Comparison of ENCODE assay signal across 14 cellular contexts in the genomic region with DNA sequence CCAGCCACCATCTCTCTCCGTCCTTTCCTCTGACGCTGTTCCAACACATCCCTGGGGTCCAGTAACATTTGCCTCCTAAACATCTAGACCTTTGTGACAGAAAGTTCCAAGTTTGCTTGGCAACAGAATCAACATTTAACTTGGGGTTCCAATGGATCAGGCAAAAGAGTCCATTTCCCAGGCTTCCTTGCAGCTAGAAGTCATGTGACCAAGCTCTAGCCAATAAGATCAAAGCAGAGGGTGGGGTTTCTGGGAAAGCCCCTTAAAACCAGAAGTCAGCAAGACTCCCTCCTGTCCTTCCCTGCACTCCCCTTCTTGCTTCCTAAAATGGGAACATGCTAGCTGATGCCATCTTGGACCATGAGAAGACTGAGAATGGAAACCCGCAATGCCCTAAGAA. TPM values are rescaled to one million over a fixed set of nuclear protein-coding genes. Genes with fewer than 3 reads are reported as not detected.
DNase-seq lines count a peak whose midpoint lies in the region; ATAC-seq and TF ChIP-seq lines count a peak whose summit lies in the region.
"Had no signal": no experiment of that assay in that cellular context is flagged by ENCODE, and none has a peak within 500 bp of the region (broad histone marks: within the 10 kb centered on the region; RNA-seq: fewer than 3 reads in every experiment).

No MANE protein-coding gene starts in this region.

- no peak for ATAC-seq in T-helper 17 cell
- ATAC-seq in stimulated activated naive B cell treated with anti-CD40 and anti-IgM and Interleukin-4, amounts not matched to agents 10 μg/mL and 1 μg/mL and 100 μg/mL, for 72 hours (replicated peaks) = no peak
- no peak for ATAC-seq in aorta (ENCODE audit: low FRiP score)

- H3K4me3 Mint-ChIP-seq in CD14-positive monocyte = no peak overlapping the region
- H3K4me3 Mint-ChIP-seq in T-helper 17 cell = no peak overlapping the region
- no peak overlapping the region for H3K4me3 Mint-ChIP-seq in endothelial cell (ENCODE audit: unreplicated experiment)
- H3K4me3 Mint-ChIP-seq in stimulated activated naive B cell treated with anti-CD40 and anti-IgM and Interleukin-4, amounts not matched to agents 10 μg/mL and 1 μg/mL and 100 μg/mL, for 72 hours = no peak overlapping the region

- H3K9me3 ChIP-seq in T-helper 17 cell (ENCODE audit: control insufficient read depth, low read length, poor library complexity, severe bottlenecking) (no peaks in the 10 kb centered on the region), aorta (ENCODE audit: control insufficient read depth, low read length) (no peaks in the 10 kb centered on the region), tibial artery (no peaks in the 10 kb centered on the region)
- H3K9me3 ChIP-seq: MG63, SJCRH30 had no signal

- H3K27me3 Mint-ChIP-seq in CD14-positive monocyte (ENCODE audit: low read depth in 3 of 3) = no peaks in the 10 kb centered on the region
- no peaks in the 10 kb centered on the region for H3K27me3 Mint-ChIP-seq in T-helper 17 cell
- peaks cover 3% of the 10 kb centered on the region for H3K27me3 Mint-ChIP-seq in endothelial cell (ENCODE audit: unreplicated experiment)
- no peaks in the 10 kb centered on the region for H3K27me3 Mint-ChIP-seq in stimulated activated naive B cell treated with anti-CD40 and anti-IgM and Interleukin-4, amounts not matched to agents 10 μg/mL and 1 μg/mL and 100 μg/mL, for 72 hours

- DNase-seq in CD14-positive monocyte (ENCODE audit: low spot score) = peak; percentile 1
- DNase-seq in T-helper 17 cell = no peak
- no peak for DNase-seq in endothelial cell (ENCODE audit: low spot score)
- DNase-seq in stimulated activated naive B cell treated with anti-CD40 and anti-IgM and Interleukin-4, amounts not matched to agents 10 μg/mL and 1 μg/mL and 100 μg/mL, for 72 hours = no peak
- DNase-seq in aorta = no peak
- DNase-seq in central memory CD4-positive, alpha-beta T cell = no peak
- DNase-seq in tibial artery = no peak
- DNase-seq: DMS79, MG63, NCI-H1694 treated with DMSO at 0.1 percent for 48 hours, NCI-H446 treated with DMSO at 0.1 percent for 48 hours, NCI-H526 treated with DMSO at 0.1 percent for 48 hours, OCI-M1, SJCRH30 had no signal

- intact Hi-C loops in CD14-positive monocyte (cut with micrococcal nuclease) (no loop called here), aorta (cut with DNase I) (no loop called here), tibial artery (cut with DNase I; ENCODE audit: low total_unique reads) (no loop called here)

- H3K36me3 ChIP-seq in aorta (ENCODE audit: control insufficient read depth in 1 of 2, insufficient read depth in 2 of 2, low read length in 1 of 2) (no peaks in the 10 kb centered on the region), tibial artery (peaks cover 0 to 13% (median 0%) of the 10 kb centered on the region in 3 donors)
- H3K36me3 ChIP-seq: MG63 had no signal

- TF ChIP-seq CTCF in CD14-positive monocyte (IDR thresholded peaks at IDR 0.05) (no peak), endothelial cell (IDR thresholded peaks at IDR 0.05; ENCODE audit: unreplicated experiment) (no peak), tibial artery (IDR thresholded peaks at IDR 0.05) (no peak)

- peaks cover 45% of the 10 kb centered on the region for H3K4me1 Mint-ChIP-seq in CD14-positive monocyte
- H3K4me1 Mint-ChIP-seq in T-helper 17 cell = peaks cover 56% of the 10 kb centered on the region
- H3K4me1 Mint-ChIP-seq in endothelial cell (ENCODE audit: unreplicated experiment) = peaks cover 31% of the 10 kb centered on the region
- H3K4me1 Mint-ChIP-seq in stimulated activated naive B cell treated with anti-CD40 and anti-IgM and Interleukin-4, amounts not matched to agents 10 μg/mL and 1 μg/mL and 100 μg/mL, for 72 hours = peaks cover 62 to 76% of the 10 kb centered on the region in 2 donors

- 81 to 86% methylated on average over 3 of the region's 3 CpGs for WGBS in aorta, 2 donors

- H3K9me3 Mint-ChIP-seq in CD14-positive monocyte = peaks cover 0 to 2% (median 0%) of the 10 kb centered on the region in 7 donors
- no peaks in the 10 kb centered on the region for H3K9me3 Mint-ChIP-seq in endothelial cell (ENCODE audit: unreplicated experiment)
- peaks cover 0 to 2% of the 10 kb centered on the region in 2 donors for H3K9me3 Mint-ChIP-seq in stimulated activated naive B cell treated with anti-CD40 and anti-IgM and Interleukin-4, amounts not matched to agents 10 μg/mL and 1 μg/mL and 100 μg/mL, for 72 hours

- H3K27ac Mint-ChIP-seq in CD14-positive monocyte = peak overlapping the region in 4 of 7 donors; percentile 11 to 28 (median 19)
- peak overlapping the region; percentile 24 for H3K27ac Mint-ChIP-seq in T-helper 17 cell
- H3K27ac Mint-ChIP-seq in endothelial cell (ENCODE audit: unreplicated experiment) = peak overlapping the region; percentile 38
- peak overlapping the region; percentile 2 for H3K27ac Mint-ChIP-seq in stimulated activated naive B cell treated with anti-CD40 and anti-IgM and Interleukin-4, amounts not matched to agents 10 μg/mL and 1 μg/mL and 100 μg/mL, for 72 hours

- H3K4me3 ChIP-seq in aorta (ENCODE audit: low read length in 2 of 2) (no peak overlapping the region), tibial artery (no peak overlapping the region)
- H3K4me3 ChIP-seq: MG63, SJCRH30 had no signal

- H3K4me1 ChIP-seq in aorta (ENCODE audit: control insufficient read depth in 1 of 2, insufficient read depth in 2 of 2, low read length in 2 of 2) = peaks cover 3 to 13% of the 10 kb centered on the region in 2 donors
- peaks cover 0 to 94% (median 43%) of the 10 kb centered on the region in 4 donors for H3K4me1 ChIP-seq in tibial artery
- H3K4me1 ChIP-seq: SJCRH30 had no signal

- H3K27ac ChIP-seq in aorta (ENCODE audit: low read depth in 1 of 2, low read length in 2 of 2) (no peak overlapping the region), tibial artery (no peak overlapping the region)
- H3K27ac ChIP-seq: SJCRH30 had no signal

- peaks cover 43 to 62% of the 10 kb centered on the region in 2 donors for H3K36me3 Mint-ChIP-seq in CD14-positive monocyte
- H3K36me3 Mint-ChIP-seq in T-helper 17 cell (ENCODE audit: low read depth) = no peaks in the 10 kb centered on the region
- peaks cover 20% of the 10 kb centered on the region for H3K36me3 Mint-ChIP-seq in endothelial cell (ENCODE audit: low read depth, unreplicated experiment)
- H3K36me3 Mint-ChIP-seq in stimulated activated naive B cell treated with anti-CD40 and anti-IgM and Interleukin-4, amounts not matched to agents 10 μg/mL and 1 μg/mL and 100 μg/mL, for 72 hours = peaks cover 56 to 86% of the 10 kb centered on the region in 2 donors

- H3K27me3 ChIP-seq in aorta (ENCODE audit: control insufficient read depth in 1 of 2, insufficient read depth in 2 of 2, low read length in 1 of 2) = no peaks in the 10 kb centered on the region
- no peaks in the 10 kb centered on the region for H3K27me3 ChIP-seq in tibial artery
- H3K27me3 ChIP-seq: MG63, SJCRH30 had no signal

RNA-seq across cellular contexts. Expression of a gene that starts 14.7 kb away (rescaled TPM):
- polyA plus RNA-seq in CD14-positive monocyte (10 to 100 TPM; 38.7 to 42.0 TPM), aorta (10 to 100 TPM; 21.4 to 51.8 TPM)
- total RNA-seq in T-helper 17 cell (100 to 1,000 TPM; 116 to 117 TPM), endothelial cell (ENCODE audit: unreplicated experiment) (108 TPM), aorta (100 to 1,000 TPM; 150 to 225 TPM)
